Comparison of ENCODE assay signal across 8 cellular contexts in genomic region chr11:129364143-129364654, GRCh38. TPM values are rescaled to one million over a fixed set of nuclear protein-coding genes. Genes with fewer than 3 reads are reported as not detected.
DNase-seq lines count a peak whose midpoint lies in the region; ATAC-seq and TF ChIP-seq lines count a peak whose summit lies in the region.

No MANE protein-coding gene starts in this region.

- no peaks in the 10 kb centered on the region for H3K4me1 Mint-ChIP-seq in endothelial cell (ENCODE audit: unreplicated experiment)

- ATAC-seq in GM19467 (IDR thresholded peaks at IDR 0.05; ENCODE audit: unreplicated experiment) (peak; percentile 100), HG03565 (IDR thresholded peaks at IDR 0.05; ENCODE audit: unreplicated experiment) (peak; percentile 99)

- no peak overlapping the region for H3K4me3 Mint-ChIP-seq in endothelial cell (ENCODE audit: unreplicated experiment)

- H3K27ac Mint-ChIP-seq in endothelial cell (ENCODE audit: unreplicated experiment) = no peak overlapping the region

- no peaks in the 10 kb centered on the region for H3K9me3 Mint-ChIP-seq in endothelial cell (ENCODE audit: unreplicated experiment)

- H3K4me3 ChIP-seq in mucosa of rectum (ENCODE audit: low read length in 2 of 2) = peak overlapping the region; percentile 47 to 52

- no peaks in the 10 kb centered on the region for H3K36me3 Mint-ChIP-seq in endothelial cell (ENCODE audit: low read depth, unreplicated experiment)

- TF ChIP-seq CTCF in endothelial cell (IDR thresholded peaks at IDR 0.05; ENCODE audit: unreplicated experiment) = peak; percentile 93

- H3K27me3 ChIP-seq in mucosa of rectum (ENCODE audit: control insufficient read depth in 2 of 2, insufficient read depth in 2 of 2, low read length in 2 of 2) = peaks cover 3 to 8% of the 10 kb centered on the region in 2 donors

- peak overlapping the region in 1 of 2 donors; percentile 34 for H3K27ac ChIP-seq in mucosa of rectum (ENCODE audit: low read depth in 2 of 2, low read length in 2 of 2)

- in situ Hi-C loops in Caki2 (cut with HindIII; ENCODE audit: low pct_unique_long_range_greater_than_20kb, low sequenced_read_pairs) = no loop called here

- H3K9ac ChIP-seq in mucosa of rectum (ENCODE audit: low read depth in 1 of 2, low read length in 2 of 2) = peak overlapping the region in 1 of 2 donors; percentile 46

- H3K36me3 ChIP-seq in mucosa of rectum (ENCODE audit: control insufficient read depth in 2 of 2, insufficient read depth in 2 of 2, low read length in 2 of 2) = no peaks in the 10 kb centered on the region

- no peaks in the 10 kb centered on the region for H3K27me3 Mint-ChIP-seq in endothelial cell (ENCODE audit: unreplicated experiment)

- H3K4me1 ChIP-seq in mucosa of rectum (ENCODE audit: control insufficient read depth in 2 of 2, insufficient read depth in 2 of 2, low read length in 2 of 2) = peaks cover 0 to 11% of the 10 kb centered on the region in 2 donors

- no peaks in the 10 kb centered on the region for H3K9me3 ChIP-seq in mucosa of rectum (ENCODE audit: control insufficient read depth in 2 of 2, low read length in 2 of 2)

- DNase-seq in Caki2 (ENCODE audit: low read depth) (peak; percentile 56), NCI-H82 treated with DMSO at 0.1 percent for 48 hours (lab: John Stamatoyannopoulos, UW; ENCODE audit: unreplicated experiment) (peak; percentile 51), endothelial cell (ENCODE audit: low spot score) (peak; percentile 94)
- peak; percentile 31 to 59 for DNase-seq in activated CD8-positive, alpha-beta memory T cell treated with anti-CD3 and anti-CD28 coated beads for 1 hour (ENCODE audit: extremely low read depth in 1 of 2, low read depth in 1 of 2)
- DNase-seq in stimulated activated CD8-positive, alpha-beta memory T cell treated with anti-CD3 and anti-CD28 coated beads, Interleukin-7, amount 100 ng/mL, for 1 hour (ENCODE audit: low read depth in 2 of 2) = peak; percentile 48 to 49

RNA-seq across cellular contexts. Expression of gene BARX2, which starts 11.4 kb away (rescaled TPM):
- 1.8 TPM in 1 of 2 replicates, not detected in the other for total RNA-seq in Caki2 (2014; rRNA removed; shearing (Covaris generic); ENCODE audit: low replicate concordance)
- 0.18 TPM for total RNA-seq in endothelial cell (ENCODE audit: unreplicated experiment)
